ENCODE assay signal across 8 cellular contexts in genomic region chr17:74361613-74362391, GRCh38. TPM values are rescaled to one million over a fixed set of nuclear protein-coding genes. Genes with fewer than 3 reads are reported as not detected.
DNase-seq lines count a peak whose midpoint lies in the region; ATAC-seq and TF ChIP-seq lines count a peak whose summit lies in the region.

Gene BTBD17 (minus strand): TSS chr17:74361868. CDS start chr17:74361819, 49 bp downstream.

- H3K4me1 ChIP-seq in mesendoderm (ENCODE audit: control insufficient read depth, low read depth, low read length) (no peaks in the 10 kb centered on the region), uterus (peaks cover 0 to 7% of the 10 kb centered on the region in 2 donors)

- no peak within 1 kb of the TSS for H2BK15ac ChIP-seq in mesendoderm (replicated peaks; ENCODE audit: low read depth)

- H3K27me3 ChIP-seq in mesendoderm (ENCODE audit: insufficient read depth, low read length, poor library complexity) = no peaks in the 10 kb centered on the region
- H3K27me3 ChIP-seq in uterus = peaks cover 0 to 17% of the 10 kb centered on the region in 2 donors

- peak; percentile 44 for ATAC-seq in effector memory CD8-positive, alpha-beta T cell (replicated peaks)
- ATAC-seq in HG02840 (IDR thresholded peaks at IDR 0.05; ENCODE audit: low FRiP score, unreplicated experiment) = no peak

- no peak within 1 kb of the TSS for H2BK5ac ChIP-seq in mesendoderm (ENCODE audit: low read length)

- H3K79me2 ChIP-seq in mesendoderm (ENCODE audit: control insufficient read depth, insufficient read depth, low read length) = no peaks in the 10 kb centered on the region

- peaks cover 26 to 61% (median 42%) of the 10 kb centered on the region in 3 donors for H3K27me3 Mint-ChIP-seq in CD14-positive monocyte (ENCODE audit: low read depth in 3 of 3)
- H3K27me3 Mint-ChIP-seq in effector memory CD8-positive, alpha-beta T cell = peaks cover 22 to 63% of the 10 kb centered on the region in 2 donors

- no peak within 1 kb of the TSS for H3K27ac ChIP-seq in VCaP
- H3K27ac ChIP-seq in mesendoderm (ENCODE audit: low read depth, low read length) = no peak within 1 kb of the TSS
- H3K27ac ChIP-seq in uterus = no peak within 1 kb of the TSS

- no peak within 1 kb of the TSS for H2BK120ac ChIP-seq in mesendoderm (ENCODE audit: low read depth, low read length)

- no peak within 1 kb of the TSS for H4K8ac ChIP-seq in mesendoderm (ENCODE audit: low read depth, low read length)

- H4K5ac ChIP-seq in mesendoderm (ENCODE audit: low read length) = no peak within 1 kb of the TSS

- no peak within 1 kb of the TSS for H2AK5ac ChIP-seq in mesendoderm (ENCODE audit: low read length)

- WGBS in mesendoderm (ENCODE audit: extremely low coverage, insufficient coverage, low lambda C conversion rate) = no CpG with 5 or more reads among the region's 23 CpGs

- H3K36me3 ChIP-seq in mesendoderm (ENCODE audit: control insufficient read depth, insufficient read depth, low read length) = no peaks in the 10 kb centered on the region
- H3K36me3 ChIP-seq in uterus = no peaks in the 10 kb centered on the region

- H3K9me3 ChIP-seq in uterus = no peaks in the 10 kb centered on the region

- H3K18ac ChIP-seq in mesendoderm (ENCODE audit: low read length) = no peak within 1 kb of the TSS

- intact Hi-C loops in CD14-positive monocyte (cut with micrococcal nuclease) = loop anchor here in 1 of 2 donors (2.0 kb wide), 1 partner anchor 151 kb away; no protein-coding TSS in a partner anchor
- intact Hi-C loops in uterus (cut with DNase I; ENCODE audit: low total_unique reads) = no loop called here

- H3K27ac Mint-ChIP-seq in CD14-positive monocyte = peak within 1 kb of the TSS in 1 of 7 donors; percentile 33
- no peak within 1 kb of the TSS for H3K27ac Mint-ChIP-seq in effector memory CD8-positive, alpha-beta T cell

- H3K36me3 Mint-ChIP-seq in CD14-positive monocyte = peaks cover 0 to 4% of the 10 kb centered on the region in 2 donors
- H3K36me3 Mint-ChIP-seq in effector memory CD8-positive, alpha-beta T cell (ENCODE audit: insufficient read depth) = no peaks in the 10 kb centered on the region

- no peak within 1 kb of the TSS for H3K9ac ChIP-seq in mesendoderm (ENCODE audit: low read length)

- H3K56ac ChIP-seq in mesendoderm (ENCODE audit: low read length) = peak within 1 kb of the TSS; percentile 28

- H3K4me2 ChIP-seq in mesendoderm (ENCODE audit: low read length) = no peak within 1 kb of the TSS

- no peak for TF ChIP-seq POLR2A in uterus (IDR thresholded peaks at IDR 0.05)

- H3K4me3 ChIP-seq in mesendoderm (ENCODE audit: low read length) (no peak within 1 kb of the TSS), uterus (no peak within 1 kb of the TSS)

- H3K9me3 Mint-ChIP-seq in CD14-positive monocyte = peaks cover 0 to 5% (median 1%) of the 10 kb centered on the region in 7 donors
- H3K9me3 Mint-ChIP-seq in effector memory CD8-positive, alpha-beta T cell = no peaks in the 10 kb centered on the region

- no peaks in the 10 kb centered on the region for H3K79me1 ChIP-seq in mesendoderm (ENCODE audit: low read length)

- DNase-seq in CD14-positive monocyte (ENCODE audit: low spot score) (no peak), HuH-7 (ENCODE audit: low spot score) (peak; percentile 86), mesendoderm (peak; percentile 32), uterus (peak; percentile 36 to 40), SIG-M5 (lab: John Stamatoyannopoulos, UW) (no peak)
- peak; percentile 26 to 36 (median 33) for DNase-seq in effector memory CD8-positive, alpha-beta T cell

- no peak within 1 kb of the TSS for H3K23ac ChIP-seq in mesendoderm (ENCODE audit: low read length)

- TF ChIP-seq CTCF in CD14-positive monocyte (IDR thresholded peaks at IDR 0.05) (peak; percentile 86), VCaP (conservative IDR thresholded peaks at IDR 0.05) (peak; percentile 74), uterus (IDR thresholded peaks at IDR 0.05) (peak; percentile 28 to 55 (median 52))

- H3K4me1 Mint-ChIP-seq in CD14-positive monocyte = peaks cover 5% of the 10 kb centered on the region
- peaks cover 0 to 9% of the 10 kb centered on the region in 2 donors for H3K4me1 Mint-ChIP-seq in effector memory CD8-positive, alpha-beta T cell (ENCODE audit: low read depth in 2 of 2)

- peak within 1 kb of the TSS in 1 of 2 donors; percentile 21 for H3K4me3 Mint-ChIP-seq in CD14-positive monocyte
- H3K4me3 Mint-ChIP-seq in effector memory CD8-positive, alpha-beta T cell = no peak within 1 kb of the TSS

- no peak within 1 kb of the TSS for H3K4ac ChIP-seq in mesendoderm (ENCODE audit: low read depth, low read length)

RNA-seq across cellular contexts. Expression of gene BTBD17, which starts in this region (rescaled TPM):
- not detected for polyA plus RNA-seq in CD14-positive monocyte
- 0.65 TPM for polyA plus RNA-seq in mesendoderm (2013, experiment 1 of 2)
- 0.73 TPM for polyA plus RNA-seq in mesendoderm (2013, experiment 2 of 2)
- under 1 TPM in 1 of 4 donors, not detected in 3; 0.14 TPM for total RNA-seq in uterus

Comparison
In these comparisons a context has a peak if more than half of its experiments do, and no peak if none do; other contexts are left out.
1. Peak in DNase-seq in uterus; RNA of the gene not detected or under 1 TPM.
2. DNase-seq: peak in HuH-7 (single experiment), effector memory CD8-positive, alpha-beta T cell (3 of 3) and mesendoderm (single experiment); none in CD14-positive monocyte (single experiment) and SIG-M5 (single experiment).
3. Peak in every context shown above with its lines, with median percentiles within 50 percentile points of each other: CTCF ChIP-seq.